In the genomic region with DNA sequence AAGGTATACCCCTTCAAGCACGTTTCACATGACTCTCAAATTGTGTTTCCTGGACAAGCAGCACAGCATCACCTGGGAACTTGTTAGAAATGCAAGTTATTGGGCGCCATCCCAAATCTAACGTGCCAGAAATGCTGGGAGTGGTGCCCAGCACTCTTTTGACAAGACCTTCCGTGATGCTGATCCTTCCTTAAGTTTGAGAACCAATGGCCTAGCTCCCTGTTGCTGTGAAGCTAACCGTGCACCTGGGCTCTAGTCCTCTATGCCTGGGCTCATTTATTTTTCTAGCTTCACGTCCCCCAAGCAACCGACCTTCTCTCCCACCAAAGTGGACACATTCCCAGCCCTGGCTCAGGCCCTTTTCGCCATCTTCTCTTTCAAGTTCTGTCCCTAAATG, we compare ENCODE assay signal across 9 cellular contexts. TPM values are rescaled to one million over a fixed set of nuclear protein-coding genes. Genes with fewer than 3 reads are reported as not detected.
DNase-seq lines count a peak whose midpoint lies in the region; TF ChIP-seq lines count a peak whose summit lies in the region.
"Had no signal": no experiment of that assay in that cellular context is flagged by ENCODE, and none has a peak within 500 bp of the region (broad histone marks: within the 10 kb centered on the region; RNA-seq: fewer than 3 reads in every experiment).

No MANE protein-coding gene starts in this region.

- H3K4me1 ChIP-seq in Karpas-422 (ENCODE audit: low read length) (peaks cover 41% of the 10 kb centered on the region), ectodermal cell (ENCODE audit: control insufficient read depth, insufficient read depth, low read length) (peaks cover 4% of the 10 kb centered on the region), neural progenitor cell (peaks cover 18% of the 10 kb centered on the region)

- H3K27ac ChIP-seq in C4-2B (peak overlapping the region; percentile 18; the same call in 1 of the 2 replicates), Karpas-422 (ENCODE audit: low read length) (peak overlapping the region; percentile 80), ectodermal cell (ENCODE audit: insufficient read depth, low read depth, low read length, poor library complexity, severe bottlenecking) (no peak overlapping the region), neural progenitor cell (no peak overlapping the region)

- no peaks in the 10 kb centered on the region for H3K9me3 Mint-ChIP-seq in neural progenitor cell

- H3K4me3 ChIP-seq in Karpas-422 (ENCODE audit: low read length), result peak overlapping the region; percentile 82
- H3K4me3 ChIP-seq in ectodermal cell (ENCODE audit: insufficient read depth, low read depth, low read length), result peak overlapping the region; percentile 32
- H3K4me3 ChIP-seq in neural progenitor cell, result peak overlapping the region; percentile 40

- H3K9ac ChIP-seq in Karpas-422 (ENCODE audit: low read length) (peak overlapping the region; percentile 94), neural progenitor cell (no peak overlapping the region)

- H3K4me2 ChIP-seq in Karpas-422 (ENCODE audit: low read depth, low read length, poor library complexity, severe bottlenecking) (peak overlapping the region; percentile 86), neural progenitor cell (peak overlapping the region; percentile 76)

- H3K9me2 ChIP-seq in Karpas-422 (replicated peaks; ENCODE audit: insufficient read depth, low read length), result no peaks in the 10 kb centered on the region

- WGBS in ectodermal cell, 2 experiments, result 68 to 74% methylated on average over 8 of the region's 8 CpGs

- H3K36me3 Mint-ChIP-seq in neural progenitor cell, result peaks cover 19% of the 10 kb centered on the region

- no peaks in the 10 kb centered on the region for H3K79me2 ChIP-seq in Karpas-422 (ENCODE audit: low read length)
- H3K79me2 ChIP-seq in neural progenitor cell (ENCODE audit: low read depth), result peaks cover 2% of the 10 kb centered on the region

- H4K20me1 ChIP-seq in Karpas-422 (ENCODE audit: insufficient read depth, low read depth, low read length) (no peaks in the 10 kb centered on the region), neural progenitor cell (ENCODE audit: low read depth) (peaks cover 15% of the 10 kb centered on the region)

- H3K27me3 Mint-ChIP-seq in neural progenitor cell (ENCODE audit: insufficient read depth, low read depth), result peaks cover 10% of the 10 kb centered on the region

- DNase-seq in Karpas-422 (peak; percentile 73), neural progenitor cell (ENCODE audit: low spot score) (no peak), germinal center (ENCODE audit: low spot score) (no peak), SK-N-DZ (ENCODE audit: low spot score) (no peak), NCI-H146 treated with DMSO at 0.1 percent for 48 hours (lab: John Stamatoyannopoulos, UW; ENCODE audit: unreplicated experiment) (no peak), AG20443 (ENCODE audit: low spot score) (no peak)

- H3K4me1 Mint-ChIP-seq in neural progenitor cell, result peaks cover 19% of the 10 kb centered on the region

- H3K9me3 ChIP-seq in Karpas-422 (ENCODE audit: low read length), result no peaks in the 10 kb centered on the region
- no peaks in the 10 kb centered on the region for H3K9me3 ChIP-seq in ectodermal cell (ENCODE audit: control insufficient read depth, low read length)
- H3K9me3 ChIP-seq in neural progenitor cell (ENCODE audit: low read depth), result no peaks in the 10 kb centered on the region

- H3K36me3 ChIP-seq in Karpas-422 (ENCODE audit: insufficient read depth, low read length) (peaks cover under 1% of the 10 kb centered on the region; the same call in 1 of the 2 replicates), ectodermal cell (ENCODE audit: control insufficient read depth, insufficient read depth, low read length) (peaks cover 5% of the 10 kb centered on the region), neural progenitor cell (no peaks in the 10 kb centered on the region)

- H3K27me3 ChIP-seq in Karpas-422 (ENCODE audit: low read length), result no peaks in the 10 kb centered on the region
- H3K27me3 ChIP-seq in ectodermal cell (ENCODE audit: control insufficient read depth, insufficient read depth, low read length, poor library complexity, severe bottlenecking), result peaks cover 22% of the 10 kb centered on the region
- H3K27me3 ChIP-seq in neural progenitor cell, result peaks cover 36% of the 10 kb centered on the region

- TF ChIP-seq CTCF in C4-2B (conservative IDR thresholded peaks at IDR 0.05) (no peak), neural progenitor cell (IDR thresholded peaks at IDR 0.05) (no peak)

- H2AFZ ChIP-seq in Karpas-422 (ENCODE audit: low read length) (peak overlapping the region; percentile 65; the same call in 1 of the 2 replicates), neural progenitor cell (replicated peaks) (peak overlapping the region; percentile 87)

- peaks cover 66% of the 10 kb centered on the region for H3F3A ChIP-seq in neural progenitor cell (ENCODE audit: low read depth)

- peak overlapping the region; percentile 77 for H3K4me3 Mint-ChIP-seq in neural progenitor cell

- H3K27ac Mint-ChIP-seq in neural progenitor cell, result peak overlapping the region; percentile 60

RNA-seq across cellular contexts. Expression of gene BEST4, which starts 4.3 kb away (rescaled TPM):
- total RNA-seq in Karpas-422 (2014; rRNA removed; shearing (Covaris generic); ENCODE audit: low replicate concordance), result 1.0 and 1.3 TPM in 2 replicates
- polyA plus RNA-seq in ectodermal cell (2013, experiment 1 of 4), result 1.0 TPM
- polyA plus RNA-seq in ectodermal cell (2013, experiment 2 of 4), result 1.1 TPM
- polyA plus RNA-seq in ectodermal cell (2013, experiment 3 of 4), result 1.3 TPM
- polyA plus RNA-seq in ectodermal cell (2013, experiment 4 of 4), result 1.5 TPM
- 0.65 and 0.84 TPM in 2 replicates for total RNA-seq in neural progenitor cell (ENCODE audit: low replicate concordance)
- polyA plus RNA-seq in SK-N-DZ (2014; cell fraction: cytosol; rRNA removed), result not detected in 2 replicates
- not detected in 2 replicates for polyA plus RNA-seq in SK-N-DZ (2014; cell fraction: nucleus; rRNA removed)
- total RNA-seq: glomerular endothelial cell had no signal

RNA-seq across cellular contexts. Expression of gene RPS8, which starts 8.4 kb away (rescaled TPM):
- total RNA-seq in Karpas-422 (2014; rRNA removed; shearing (Covaris generic); ENCODE audit: low replicate concordance), result 3,372 and 3,624 TPM in 2 replicates
- polyA plus RNA-seq in ectodermal cell (2013, experiment 1 of 4), result 2,727 TPM
- 2,601 TPM for polyA plus RNA-seq in ectodermal cell (2013, experiment 2 of 4)
- 3,056 TPM for polyA plus RNA-seq in ectodermal cell (2013, experiment 3 of 4)
- polyA plus RNA-seq in ectodermal cell (2013, experiment 4 of 4), result 3,481 TPM
- total RNA-seq in neural progenitor cell (ENCODE audit: low replicate concordance), result 3,812 and 4,281 TPM in 2 replicates
- polyA plus RNA-seq in SK-N-DZ (2014; cell fraction: cytosol; rRNA removed), result 3,012 and 3,932 TPM in 2 replicates
- polyA plus RNA-seq in SK-N-DZ (2014; cell fraction: nucleus; rRNA removed), result 1,727 and 2,442 TPM in 2 replicates

RNA-seq across cellular contexts. Expression of gene PLK3, which starts 16.5 kb away (rescaled TPM):
- 11.8 and 18.2 TPM in 2 replicates for total RNA-seq in Karpas-422 (2014; rRNA removed; shearing (Covaris generic); ENCODE audit: low replicate concordance)
- 7.8 TPM for polyA plus RNA-seq in ectodermal cell (2013, experiment 1 of 4)
- polyA plus RNA-seq in ectodermal cell (2013, experiment 2 of 4), result 8.9 TPM
- 8.3 TPM for polyA plus RNA-seq in ectodermal cell (2013, experiment 3 of 4)
- 8.9 TPM for polyA plus RNA-seq in ectodermal cell (2013, experiment 4 of 4)
- 2.2 and 6.6 TPM in 2 replicates for total RNA-seq in neural progenitor cell (ENCODE audit: low replicate concordance)
- 2.8 and 5.9 TPM in 2 replicates for polyA plus RNA-seq in SK-N-DZ (2014; cell fraction: cytosol; rRNA removed)
- 7.5 and 12.4 TPM in 2 replicates for polyA plus RNA-seq in SK-N-DZ (2014; cell fraction: nucleus; rRNA removed)

RNA-seq across cellular contexts. Expression of gene DYNLT4, which starts 23.5 kb away (rescaled TPM):
- not detected in 2 replicates for total RNA-seq in Karpas-422 (2014; rRNA removed; shearing (Covaris generic); ENCODE audit: low replicate concordance)
- polyA plus RNA-seq in ectodermal cell (2013, experiment 1 of 4), result not detected
- not detected for polyA plus RNA-seq in ectodermal cell (2013, experiment 2 of 4)
- polyA plus RNA-seq in ectodermal cell (2013, experiment 3 of 4), result not detected
- not detected for polyA plus RNA-seq in ectodermal cell (2013, experiment 4 of 4)
- not detected in 2 replicates for total RNA-seq in neural progenitor cell (ENCODE audit: low replicate concordance)
- polyA plus RNA-seq in SK-N-DZ (2014; cell fraction: cytosol; rRNA removed), result not detected in 2 replicates
- polyA plus RNA-seq in SK-N-DZ (2014; cell fraction: nucleus; rRNA removed), result not detected in 2 replicates

RNA-seq across cellular contexts. Expression of gene BTBD19, which starts 24.6 kb away (rescaled TPM):
- total RNA-seq in Karpas-422 (2014; rRNA removed; shearing (Covaris generic); ENCODE audit: low replicate concordance), result 0.69 and 0.75 TPM in 2 replicates
- polyA plus RNA-seq in ectodermal cell (2013, experiment 1 of 4), result 4.7 TPM
- 3.4 TPM for polyA plus RNA-seq in ectodermal cell (2013, experiment 2 of 4)
- polyA plus RNA-seq in ectodermal cell (2013, experiment 3 of 4), result 2.0 TPM
- 2.2 TPM for polyA plus RNA-seq in ectodermal cell (2013, experiment 4 of 4)
- total RNA-seq in neural progenitor cell (ENCODE audit: low replicate concordance), result 1.4 and 1.7 TPM in 2 replicates
- 0.53 and 0.97 TPM in 2 replicates for polyA plus RNA-seq in SK-N-DZ (2014; cell fraction: cytosol; rRNA removed)
- 1.5 and 2.5 TPM in 2 replicates for polyA plus RNA-seq in SK-N-DZ (2014; cell fraction: nucleus; rRNA removed)

Comparison
In these comparisons a context has a peak if more than half of its experiments do, and no peak if none do; other contexts are left out.
1. H3K27ac ChIP-seq: peak in C4-2B (single experiment) and Karpas-422 (single experiment); none in ectodermal cell (single experiment) and neural progenitor cell (single experiment).
2. H3K4me3 ChIP-seq: peak in every context shown above with its lines; median percentile 82 in Karpas-422; 40 in neural progenitor cell; 32 in ectodermal cell.